ENCODE assay signal across 16 cellular contexts in the genomic region with DNA sequence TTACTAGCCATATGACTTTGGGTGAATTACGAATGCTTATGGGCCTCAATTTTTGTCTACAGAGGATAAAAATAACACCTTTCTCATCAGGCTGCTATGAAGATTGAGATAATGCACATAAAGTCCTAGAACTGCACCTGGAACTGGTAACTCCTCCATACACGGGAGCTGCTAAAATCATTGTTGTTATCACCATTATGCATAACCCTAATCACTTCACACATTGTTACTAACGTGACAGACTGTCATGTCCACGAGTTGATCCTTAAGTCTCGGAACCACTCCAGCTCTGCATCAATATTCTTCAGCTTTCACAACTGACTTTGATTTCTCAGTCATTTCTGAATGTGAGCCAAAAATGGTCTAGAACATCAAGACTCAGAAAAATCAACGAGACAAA.
DNase-seq lines count a peak whose midpoint lies in the region; ATAC-seq and TF ChIP-seq lines count a peak whose summit lies in the region.
"Had no signal": no experiment of that assay in that cellular context is flagged by ENCODE, and none has a peak within 500 bp of the region (broad histone marks: within the 10 kb centered on the region; RNA-seq: fewer than 3 reads in every experiment).

No MANE protein-coding gene starts in this region.

- H3K27ac Mint-ChIP-seq in activated CD8-positive, alpha-beta T cell treated with anti-CD3 and anti-CD28 coated beads for 36 hours = no peak overlapping the region
- H3K27ac Mint-ChIP-seq in CD8-positive, alpha-beta T cell = no peak overlapping the region

- CTCF ChIA-PET in HCT116 (lab: Charles Lee) (no interaction called here), OCI-LY7 (lab: Charles Lee; ENCODE audit: unreplicated experiment) (no interaction called here)
- CTCF ChIA-PET in activated CD8-positive, alpha-beta T cell treated with anti-CD3 and anti-CD28 coated beads for 36 hours (lab: Charles Lee) = no interaction called here
- CTCF ChIA-PET in CD8-positive, alpha-beta T cell (lab: Charles Lee) = no interaction called here

- H3K9ac ChIP-seq in HCT116 (ENCODE audit: low read length) (no peak overlapping the region), skeletal muscle satellite cell (ENCODE audit: low read depth, low read length) (peak overlapping the region; percentile 45)

- H3K27ac ChIP-seq in HCT116 (ENCODE audit: low read depth, low read length) (no peak overlapping the region), OCI-LY7 (ENCODE audit: low read depth, low read length, poor library complexity, severe bottlenecking) (peak overlapping the region; percentile 93), foreskin keratinocyte (peak overlapping the region; percentile 61)
- no peak overlapping the region for H3K27ac ChIP-seq in CD8-positive, alpha-beta T cell (ENCODE audit: low read depth, low read length)
- H3K27ac ChIP-seq: cardiac muscle cell, SJCRH30, suprapubic skin had no signal

- TF ChIP-seq CTCF in HCT116 (IDR thresholded peaks at IDR 0.05 in 2 of 3, conservative IDR thresholded peaks at IDR 0.05 in 1 of 3; ENCODE audit: borderline replicate concordance in 1 of 3, insufficient read depth in 1 of 3, low read depth in 2 of 3, low read length in 2 of 3) (no peak), OCI-LY7 (conservative IDR thresholded peaks at IDR 0.05; ENCODE audit: low read length) (no peak), foreskin keratinocyte (conservative IDR thresholded peaks at IDR 0.05) (no peak)
- no peak for TF ChIP-seq CTCF in activated CD8-positive, alpha-beta T cell treated with anti-CD3 and anti-CD28 coated beads for 36 hours (IDR thresholded peaks at IDR 0.05)
- no peak for TF ChIP-seq CTCF in CD8-positive, alpha-beta T cell (IDR thresholded peaks at IDR 0.05)

- intact Hi-C loops in HCT116 (cut with micrococcal nuclease) = no loop called here
- intact Hi-C loops in OCI-LY7 (cut with micrococcal nuclease; ENCODE audit: unreplicated experiment) = no loop called here
- intact Hi-C loops in activated CD8-positive, alpha-beta T cell treated with anti-CD3 and anti-CD28 coated beads for 36 hours (cut with micrococcal nuclease) = no loop called here
- intact Hi-C loops in CD8-positive, alpha-beta T cell (cut with DNase I, micrococcal nuclease) = no loop called here

- RAD21 ChIA-PET in HCT116 (lab: Charles Lee; ENCODE audit: low non-redundant PET in 1 of 2, low total read pairs in 2 of 2, uncharacterized antibody in 2 of 2, unreplicated experiment in 2 of 2) = no interaction called here

- POLR2A ChIA-PET in HCT116 (lab: Charles Lee) (no interaction called here), OCI-LY7 (lab: Charles Lee) (interaction anchor here (0.6 to 7.1 kb wide), 7 partner anchors 10 to 88 kb away, joined by 3 to 58 read pairs (median 6); no protein-coding TSS in a partner anchor)
- POLR2A ChIA-PET in activated CD8-positive, alpha-beta T cell treated with anti-CD3 and anti-CD28 coated beads for 36 hours (lab: Charles Lee) = no interaction called here
- POLR2A ChIA-PET in CD8-positive, alpha-beta T cell (lab: Charles Lee) = no interaction called here

- TF ChIP-seq POLR2A in HCT116 (IDR thresholded peaks at IDR 0.05; ENCODE audit: borderline replicate concordance, extremely low read depth, insufficient read depth, insufficient read length) = no peak

- H3K36me3 ChIP-seq in HCT116 (ENCODE audit: control insufficient read depth in 1 of 2, insufficient read depth in 2 of 2, low read length in 2 of 2) (no peaks in the 10 kb centered on the region), OCI-LY7 (ENCODE audit: insufficient read depth, low read length) (peaks cover 68% of the 10 kb centered on the region), skeletal muscle satellite cell (ENCODE audit: insufficient read depth, low read length) (no peaks in the 10 kb centered on the region)
- H3K36me3 ChIP-seq in CD8-positive, alpha-beta T cell (ENCODE audit: insufficient read depth, low read length) = no peaks in the 10 kb centered on the region
- H3K36me3 ChIP-seq: cardiac muscle cell, left lung, SJCRH30, suprapubic skin had no signal

- H3K9me3 Mint-ChIP-seq in activated CD8-positive, alpha-beta T cell treated with anti-CD3 and anti-CD28 coated beads for 36 hours = no peaks in the 10 kb centered on the region
- no peaks in the 10 kb centered on the region for H3K9me3 Mint-ChIP-seq in CD8-positive, alpha-beta T cell
- H3K9me3 Mint-ChIP-seq: nephron progenitor cell had no signal

- H3K27me3 ChIP-seq in HCT116 (ENCODE audit: insufficient read depth, low read length) (no peaks in the 10 kb centered on the region), foreskin keratinocyte (no peaks in the 10 kb centered on the region), skeletal muscle satellite cell (ENCODE audit: control insufficient read depth, insufficient read depth, low read length) (no peaks in the 10 kb centered on the region)
- H3K27me3 ChIP-seq in CD8-positive, alpha-beta T cell (ENCODE audit: insufficient read depth, low read length) = no peaks in the 10 kb centered on the region
- H3K27me3 ChIP-seq: cardiac muscle cell, left lung, SJCRH30, suprapubic skin had no signal

- H2AFZ ChIP-seq in HCT116 (ENCODE audit: low read depth, low read length, poor library complexity, severe bottlenecking) (no peak overlapping the region), OCI-LY7 (ENCODE audit: low read length) (no peak overlapping the region)

- DNase-seq in HCT116 (ENCODE audit: low read depth, low spot score) = no peak
- DNase-seq in OCI-LY7 (ENCODE audit: low spot score) = no peak
- DNase-seq in foreskin keratinocyte = no peak
- no peak for DNase-seq in HPDE6-E6E7 (ENCODE audit: extremely low spot score)
- DNase-seq in activated CD8-positive, alpha-beta T cell treated with anti-CD3 and anti-CD28 coated beads for 36 hours = no peak
- DNase-seq in CD8-positive, alpha-beta T cell = no peak
- DNase-seq: effector CD8-positive, alpha-beta T cell; H7; NCI-H1694 treated with DMSO at 0.1 percent for 48 hours; nephron progenitor cell had no signal

- H4K20me1 ChIP-seq in HCT116 (ENCODE audit: insufficient read depth) (no peaks in the 10 kb centered on the region), OCI-LY7 (ENCODE audit: insufficient read depth, low read length) (no peaks in the 10 kb centered on the region)

- peaks cover 8 to 18% of the 10 kb centered on the region in 2 experiments for H3K4me1 ChIP-seq in HCT116 (ENCODE audit: control insufficient read depth in 1 of 2, insufficient read depth in 2 of 2, low read length in 2 of 2)
- peaks cover 100% of the 10 kb centered on the region for H3K4me1 ChIP-seq in OCI-LY7 (ENCODE audit: insufficient read depth, low read length, poor library complexity, severe bottlenecking)
- H3K4me1 ChIP-seq in foreskin keratinocyte = peaks cover 20% of the 10 kb centered on the region
- H3K4me1 ChIP-seq in skeletal muscle satellite cell (ENCODE audit: control insufficient read depth, insufficient read depth, low read length) = peaks cover 49% of the 10 kb centered on the region
- H3K4me1 ChIP-seq in CD8-positive, alpha-beta T cell (ENCODE audit: insufficient read depth, low read length) = no peaks in the 10 kb centered on the region
- H3K4me1 ChIP-seq: left lung had no signal

- H3K9me2 ChIP-seq in HCT116 (ENCODE audit: insufficient read depth) (no peaks in the 10 kb centered on the region), OCI-LY7 (ENCODE audit: insufficient read depth, low read length) (no peaks in the 10 kb centered on the region)

- H3K36me3 Mint-ChIP-seq in activated CD8-positive, alpha-beta T cell treated with anti-CD3 and anti-CD28 coated beads for 36 hours (ENCODE audit: low read depth) = peaks cover 58% of the 10 kb centered on the region
- peaks cover 60% of the 10 kb centered on the region for H3K36me3 Mint-ChIP-seq in CD8-positive, alpha-beta T cell

- no peaks in the 10 kb centered on the region for H3K79me2 ChIP-seq in HCT116 (ENCODE audit: insufficient read depth, low read length)
- peaks cover 100% of the 10 kb centered on the region for H3K79me2 ChIP-seq in OCI-LY7 (ENCODE audit: insufficient read depth, low read depth, low read length)

- no peak for TF ChIP-seq RAD21 in HCT116 (IDR thresholded peaks at IDR 0.05; ENCODE audit: low read depth)

- no peak for ATAC-seq in HCT116
- no peak for ATAC-seq in foreskin keratinocyte
- no peak for ATAC-seq in activated CD8-positive, alpha-beta T cell treated with anti-CD3 and anti-CD28 coated beads for 36 hours
- ATAC-seq in CD8-positive, alpha-beta T cell = no peak

- H3K27me3 Mint-ChIP-seq in activated CD8-positive, alpha-beta T cell treated with anti-CD3 and anti-CD28 coated beads for 36 hours = no peaks in the 10 kb centered on the region
- H3K27me3 Mint-ChIP-seq in CD8-positive, alpha-beta T cell (ENCODE audit: low read depth) = no peaks in the 10 kb centered on the region
- H3K27me3 Mint-ChIP-seq: activated naive CD8-positive, alpha-beta T cell had no signal

- BruUV-seq in HCT116 (replicated peaks; lab: Mats Ljungman, UMichigan) (no TSS peak), OCI-LY7 (replicated peaks; lab: Mats Ljungman, UMichigan) (no TSS peak)

- H3K4me3 ChIP-seq in HCT116 (replicated peaks in 1 of 2; ENCODE audit: low read depth in 1 of 2, low read length in 2 of 2) (no peak overlapping the region), OCI-LY7 (ENCODE audit: low read depth, low read length, poor library complexity, severe bottlenecking) (peak overlapping the region; percentile 7), skeletal muscle satellite cell (ENCODE audit: low read length) (no peak overlapping the region)
- no peak overlapping the region for H3K4me3 ChIP-seq in CD8-positive, alpha-beta T cell (ENCODE audit: low read depth, low read length)
- H3K4me3 ChIP-seq: cardiac muscle cell, left lung, SJCRH30, suprapubic skin had no signal

- no peak overlapping the region for H3K4me3 Mint-ChIP-seq in activated CD8-positive, alpha-beta T cell treated with anti-CD3 and anti-CD28 coated beads for 36 hours
- no peak overlapping the region for H3K4me3 Mint-ChIP-seq in CD8-positive, alpha-beta T cell
- H3K4me3 Mint-ChIP-seq: activated naive CD8-positive, alpha-beta T cell; nephron progenitor cell had no signal

- H3K9me3 ChIP-seq in HCT116 (ENCODE audit: control insufficient read depth in 1 of 2, insufficient read depth in 1 of 2, low read depth in 1 of 2, low read length in 2 of 2) (no peaks in the 10 kb centered on the region), OCI-LY7 (ENCODE audit: low read length) (no peaks in the 10 kb centered on the region), skeletal muscle satellite cell (replicated peaks; ENCODE audit: low read length) (no peaks in the 10 kb centered on the region)
- H3K9me3 ChIP-seq in CD8-positive, alpha-beta T cell (ENCODE audit: low read length) = no peaks in the 10 kb centered on the region
- H3K9me3 ChIP-seq: left lung, SJCRH30, suprapubic skin had no signal

- H3K4me1 Mint-ChIP-seq in activated CD8-positive, alpha-beta T cell treated with anti-CD3 and anti-CD28 coated beads for 36 hours (ENCODE audit: low read depth) = peaks cover 58% of the 10 kb centered on the region
- H3K4me1 Mint-ChIP-seq in CD8-positive, alpha-beta T cell (ENCODE audit: low read depth) = peaks cover 38% of the 10 kb centered on the region

- 0 out of 2 replicates have a peak overlapping the region, but pooled peaks have one; percentile 57 for H3K4me2 ChIP-seq in HCT116 (ENCODE audit: low read length)
- peak overlapping the region; percentile 85 for H3K4me2 ChIP-seq in OCI-LY7 (ENCODE audit: low read length)
- H3K4me2 ChIP-seq in skeletal muscle satellite cell (ENCODE audit: low read length) = peak overlapping the region; percentile 40

TF ChIP-seq in HCT116, 20 proteins besides CTCF, POLR2A, EP300 and RAD21 (continues in another document):
- TF ChIP-seq EGR1 (IDR thresholded peaks at IDR 0.05; ENCODE audit: low read depth) (no peak), CEBPB (IDR thresholded peaks at IDR 0.05; ENCODE audit: low read depth) (no peak)

Comparison
In these comparisons a context has a peak if more than half of its experiments do, and no peak if none do; other contexts are left out.
1. H3K27ac ChIP-seq: peak in OCI-LY7 (single experiment) and foreskin keratinocyte (single experiment); none in HCT116 (single experiment) and CD8-positive, alpha-beta T cell (single experiment).
2. Peak in every context shown above with its lines, with median percentiles within 50 percentile points of each other: H3K4me2 ChIP-seq.